ENCODE assay signal across 2 cellular contexts in the genomic region with DNA sequence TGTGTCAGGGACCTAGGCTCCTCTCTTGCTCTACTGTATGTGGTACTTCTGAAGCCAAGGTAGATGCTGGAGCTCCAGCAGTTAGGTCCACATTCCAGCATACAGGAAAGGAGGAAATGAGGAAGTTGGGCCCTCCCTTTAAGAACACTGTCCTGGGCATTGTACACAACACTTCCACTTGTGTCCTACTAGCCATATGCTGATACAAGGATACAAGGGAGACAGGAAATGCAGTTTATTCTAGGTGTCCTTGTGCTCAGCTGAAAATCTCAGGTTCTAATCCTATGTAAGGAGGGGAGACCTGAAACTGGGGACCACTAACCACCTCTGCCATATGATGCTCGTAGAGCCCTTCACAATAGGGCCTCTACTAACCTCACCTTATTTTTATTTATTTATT.
TF ChIP-seq lines count a peak whose summit lies in the region.

No MANE protein-coding gene starts in this region.

TF ChIP-seq in A549, 52 proteins besides CTCF, POLR2A, EP300 and RAD21:
- no peak for TF ChIP-seq ESRRA (IDR thresholded peaks at IDR 0.05; ENCODE audit: borderline replicate concordance, low read length)
- TF ChIP-seq, protein P1, sequence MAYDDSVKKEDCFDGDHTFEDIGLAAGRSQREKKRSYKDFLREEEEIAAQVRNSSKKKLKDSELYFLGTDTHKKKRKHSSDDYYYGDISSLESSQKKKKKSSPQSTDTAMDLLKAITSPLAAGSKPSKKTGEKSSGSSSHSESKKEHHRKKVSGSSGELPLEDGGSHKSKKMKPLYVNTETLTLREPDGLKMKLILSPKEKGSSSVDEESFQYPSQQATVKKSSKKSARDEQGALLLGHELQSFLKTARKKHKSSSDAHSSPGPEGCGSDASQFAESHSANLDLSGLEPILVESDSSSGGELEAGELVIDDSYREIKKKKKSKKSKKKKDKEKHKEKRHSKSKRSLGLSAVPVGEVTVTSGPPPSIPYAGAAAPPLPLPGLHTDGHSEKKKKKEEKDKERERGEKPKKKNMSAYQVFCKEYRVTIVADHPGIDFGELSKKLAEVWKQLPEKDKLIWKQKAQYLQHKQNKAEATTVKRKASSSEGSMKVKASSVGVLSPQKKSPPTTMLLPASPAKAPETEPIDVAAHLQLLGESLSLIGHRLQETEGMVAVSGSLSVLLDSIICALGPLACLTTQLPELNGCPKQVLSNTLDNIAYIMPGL (CRISPR knock-in tag; IDR thresholded peaks at IDR 0.05; ENCODE audit: borderline replicate concordance) = no peak
- no peak for TF ChIP-seq TFCP2L1 (CRISPR knock-in tag; IDR thresholded peaks at IDR 0.05)
- TF ChIP-seq POLR2AphosphoS2 (conservative IDR thresholded peaks at IDR 0.05; ENCODE audit: low read length) = 0 out of 2 replicates have a peak, but pooled peaks have one; percentile 14
- no peak for TF ChIP-seq CHD2 (IDR thresholded peaks at IDR 0.05; ENCODE audit: low read length, partially characterized antibody)
- TF ChIP-seq FOSB (CRISPR knock-in tag; IDR thresholded peaks at IDR 0.05) = no peak

TF ChIP-seq in GM12891, 5 proteins besides CTCF, POLR2A, EP300 and RAD21:
- TF ChIP-seq POLR2AphosphoS5 (IDR thresholded peaks at IDR 0.05; ENCODE audit: low read depth, low read length) = no peak
- no peak for TF ChIP-seq PAX5 (IDR thresholded peaks at IDR 0.05; ENCODE audit: insufficient read depth, low read length, severe bottlenecking)
- no peak for TF ChIP-seq POU2F2 (IDR thresholded peaks at IDR 0.05; ENCODE audit: low read depth, low read length)
- no peak for TF ChIP-seq TAF1 (IDR thresholded peaks at IDR 0.05; ENCODE audit: low read depth, low read length)
- no peak for TF ChIP-seq SPI1 (IDR thresholded peaks at IDR 0.05; ENCODE audit: low read depth, low read length)
